In the genomic region with DNA sequence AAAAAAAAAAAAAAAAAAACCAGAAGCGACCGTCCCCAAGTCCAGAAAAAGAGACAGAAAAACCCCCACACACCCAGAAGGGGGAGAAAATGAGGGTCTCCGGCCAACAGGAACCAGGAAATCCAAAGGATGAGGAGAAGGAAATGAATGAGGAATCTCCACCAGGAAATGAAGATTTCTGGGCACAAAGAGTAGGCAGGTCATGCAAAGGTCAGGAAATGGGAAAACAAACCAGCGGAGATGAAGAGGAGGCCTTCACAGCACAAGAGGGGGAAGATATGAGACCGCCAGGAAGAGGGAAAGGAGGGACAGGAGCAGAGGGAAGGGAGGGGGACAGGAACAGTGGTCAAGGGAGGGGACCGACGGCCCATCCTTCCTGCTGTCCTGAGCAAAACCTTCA, we compare ENCODE assay signal across 15 cellular contexts. TPM values are rescaled to one million over a fixed set of nuclear protein-coding genes. Genes with fewer than 3 reads are reported as not detected.
DNase-seq lines count a peak whose midpoint lies in the region; ATAC-seq and TF ChIP-seq lines count a peak whose summit lies in the region.
"Had no signal": no experiment of that assay in that cellular context is flagged by ENCODE, and none has a peak within 500 bp of the region (broad histone marks: within the 10 kb centered on the region; RNA-seq: fewer than 3 reads in every experiment).

No MANE protein-coding gene starts in this region.

- peak overlapping the region in 1 of 11 experiments; percentile 39; a peak in 1 of 22 replicates for H3K9ac ChIP-seq in BLaER1 treated with 17β-estradiol and CSF1 and Interleukin-3, amounts not matched to agents 10 nM and 100 nM

- H3K4me1 ChIP-seq in BLaER1 treated with 17β-estradiol and CSF1 and Interleukin-3, amounts not matched to agents 10 nM and 100 nM = peaks cover 13 to 32% (median 26%) of the 10 kb centered on the region in 10 experiments
- H3K4me1 ChIP-seq in Peyer's patch = peaks cover 0 to 12% (median 6%) of the 10 kb centered on the region in 4 donors
- peaks cover 7% of the 10 kb centered on the region for H3K4me1 ChIP-seq in right cardiac atrium (ENCODE audit: control insufficient read depth, insufficient read depth, low read length)

- TF ChIP-seq CTCF in Peyer's patch (IDR thresholded peaks at IDR 0.05) (no peak), progenitor cell of endocrine pancreas (IDR thresholded peaks at IDR 0.05; ENCODE audit: unreplicated experiment) (no peak)

- peak overlapping the region in 2 of 11 experiments; percentile 33 to 41; a peak in 2 of 22 replicates for H3K27ac ChIP-seq in BLaER1 treated with 17β-estradiol and CSF1 and Interleukin-3, amounts not matched to agents 10 nM and 100 nM
- H3K27ac ChIP-seq in Peyer's patch (peak overlapping the region in 3 of 4 donors; percentile 16 to 66 (median 53)), right cardiac atrium (ENCODE audit: low read length) (peak overlapping the region; percentile 40)
- H3K27ac ChIP-seq: suprapubic skin had no signal

- no peaks in the 10 kb centered on the region for H4K20me1 ChIP-seq in BLaER1 treated with 17β-estradiol and CSF1 and Interleukin-3, amounts not matched to agents 10 nM and 100 nM

- H3K27me3 ChIP-seq in BLaER1 treated with 17β-estradiol and CSF1 and Interleukin-3, amounts not matched to agents 10 nM and 100 nM = peaks cover 22 to 67% (median 48%) of the 10 kb centered on the region in 11 experiments
- H3K27me3 ChIP-seq in Peyer's patch (no peaks in the 10 kb centered on the region), right cardiac atrium (ENCODE audit: control insufficient read depth, insufficient read depth) (no peaks in the 10 kb centered on the region)
- H3K27me3 ChIP-seq: suprapubic skin had no signal

- ATAC-seq in right cardiac atrium = no peak
- ATAC-seq in GM21576 (IDR thresholded peaks at IDR 0.05; ENCODE audit: unreplicated experiment) = no peak
- ATAC-seq in HG02763 (IDR thresholded peaks at IDR 0.05; ENCODE audit: unreplicated experiment) = no peak

- no peak for TF ChIP-seq POLR2A in Peyer's patch (IDR thresholded peaks at IDR 0.05)

- H3K36me3 ChIP-seq in BLaER1 treated with 17β-estradiol and CSF1 and Interleukin-3, amounts not matched to agents 10 nM and 100 nM = no peaks in the 10 kb centered on the region
- no peaks in the 10 kb centered on the region for H3K36me3 ChIP-seq in Peyer's patch

- H3K27ac Mint-ChIP-seq in progenitor cell of endocrine pancreas = peak overlapping the region; percentile 86

- no peaks in the 10 kb centered on the region for H3K27me3 Mint-ChIP-seq in progenitor cell of endocrine pancreas

- no peaks in the 10 kb centered on the region for H3K9me3 ChIP-seq in BLaER1 treated with 17β-estradiol and CSF1 and Interleukin-3, amounts not matched to agents 10 nM and 100 nM (replicated peaks in 1 of 11)
- H3K9me3 ChIP-seq in Peyer's patch (no peaks in the 10 kb centered on the region), right cardiac atrium (ENCODE audit: control insufficient read depth, low read length) (no peaks in the 10 kb centered on the region)
- H3K9me3 ChIP-seq: suprapubic skin had no signal

- DNase-seq in Peyer's patch (no peak), right cardiac atrium (no peak), progenitor cell of endocrine pancreas (ENCODE audit: low spot score, unreplicated experiment) (no peak), iPS-NIHi11 (ENCODE audit: low spot score) (no peak), NCI-H748 (lab: John Stamatoyannopoulos, UW; ENCODE audit: unreplicated experiment) (no peak)
- DNase-seq: activated gamma-delta T cell treated with Interleukin-2 at 50 U/mL for 16 hours; effector memory CD4-positive, alpha-beta T cell; nucleus accumbens had no signal

- peak overlapping the region in 10 of 11 experiments; percentile 65 to 91 (median 83); a peak in 20 of 22 replicates for H3K4me2 ChIP-seq in BLaER1 treated with 17β-estradiol and CSF1 and Interleukin-3, amounts not matched to agents 10 nM and 100 nM

- peak overlapping the region; percentile 48 for H3K4me3 Mint-ChIP-seq in progenitor cell of endocrine pancreas (ENCODE audit: low read depth)

- no peak overlapping the region for H3K4me3 ChIP-seq in BLaER1 treated with 17β-estradiol and CSF1 and Interleukin-3, amounts not matched to agents 10 nM and 100 nM
- H3K4me3 ChIP-seq in Peyer's patch (peak overlapping the region in 1 of 4 donors; percentile 9), right cardiac atrium (ENCODE audit: low read length) (no peak overlapping the region)
- H3K4me3 ChIP-seq: suprapubic skin had no signal

- no peaks in the 10 kb centered on the region for H3K9me3 Mint-ChIP-seq in progenitor cell of endocrine pancreas (ENCODE audit: low read depth)

- H3K4me1 Mint-ChIP-seq in progenitor cell of endocrine pancreas (ENCODE audit: low read depth) = peaks cover 22% of the 10 kb centered on the region

- peaks cover 36% of the 10 kb centered on the region for H3K36me3 Mint-ChIP-seq in progenitor cell of endocrine pancreas (ENCODE audit: insufficient read depth)

- 30% methylated on average over 7 of the region's 7 CpGs for WGBS in right cardiac atrium

- intact Hi-C loops in right cardiac atrium (cut with DNase I) = no loop called here

RNA-seq across cellular contexts. Expression of gene TEAD2, which starts 5.8 kb away (rescaled TPM):
- total RNA-seq in Peyer's patch (10 to 100 TPM in 1 of 4 donors, 1 to 10 TPM in 3; 1.2 to 28.1 (median 7.9) TPM), right cardiac atrium (10 to 100 TPM; 46.4 to 53.5 (median 53.2) TPM), progenitor cell of endocrine pancreas (226 and 235 TPM in 2 replicates)
- polyA plus RNA-seq in right cardiac atrium = 48.0 TPM

RNA-seq across cellular contexts. Expression of gene DKKL1, which starts 7.3 kb away (rescaled TPM):
- total RNA-seq in Peyer's patch = not detected
- total RNA-seq in right cardiac atrium = under 1 TPM in 2 of 4 donors, not detected in 2; 0.59 to 0.71 TPM
- polyA plus RNA-seq in right cardiac atrium = 0.50 TPM
- total RNA-seq in progenitor cell of endocrine pancreas = 3.6 and 5.2 TPM in 2 replicates
- total RNA-seq: bronchial epithelial cell, MCF 10A, suprapubic skin had no signal

RNA-seq across cellular contexts. Expression of gene CD37, which starts 21.2 kb away (rescaled TPM):
- total RNA-seq in Peyer's patch = 100 to 1,000 TPM in 1 of 4 donors, 10 to 100 TPM in 3; 12.3 to 203 (median 48.4) TPM
- 1 to 10 TPM; 3.8 to 8.0 (median 6.5) TPM for total RNA-seq in right cardiac atrium
- polyA plus RNA-seq in right cardiac atrium = 2.3 TPM
- not detected in 2 replicates for total RNA-seq in progenitor cell of endocrine pancreas
- total RNA-seq: bronchial epithelial cell, MCF 10A, SK-MEL-5 had no signal

RNA-seq across cellular contexts. Expression of gene SLC6A16, which starts 31.4 kb away (rescaled TPM):
- total RNA-seq in Peyer's patch = 1 to 10 TPM in 1 of 4 donors, under 1 TPM in 1, not detected in 2; 0.27 to 5.8 TPM
- total RNA-seq in right cardiac atrium = 1 to 10 TPM; 1.3 to 2.1 (median 1.9) TPM
- 1.2 TPM for polyA plus RNA-seq in right cardiac atrium
- total RNA-seq in progenitor cell of endocrine pancreas = 10.5 and 11.8 TPM in 2 replicates
- total RNA-seq: bronchial epithelial cell, MCF 10A had no signal

RNA-seq across cellular contexts. Expression of gene KASH5, which starts 31.7 kb away (rescaled TPM):
- total RNA-seq in Peyer's patch = not detected
- not detected for total RNA-seq in right cardiac atrium
- not detected for polyA plus RNA-seq in right cardiac atrium
- not detected in 2 replicates for total RNA-seq in progenitor cell of endocrine pancreas
- total RNA-seq: bronchial epithelial cell, MCF 10A, SK-MEL-5, suprapubic skin had no signal
